Comparison of ENCODE assay signal across 22 cellular contexts in genomic region chr12:76704693-76705092, GRCh38.
"Had no signal": no experiment of that assay in that cellular context is flagged by ENCODE, and none has a peak within 500 bp of the region (broad histone marks: within the 10 kb centered on the region; RNA-seq: fewer than 3 reads in every experiment).

No MANE protein-coding gene starts in this region.

- H3K4me2 ChIP-seq: neural progenitor cell had no signal

- H3K4me1 ChIP-seq: left lung, prostate gland, right atrium auricular region, upper lobe of left lung had no signal

- H3K9ac ChIP-seq: neural progenitor cell had no signal

- ATAC-seq: activated T-cell treated with anti-CD3 and anti-CD28 coated beads, Interleukin-2, amount 50 U/mL, for 4 hours; left lung; naive thymus-derived CD8-positive, alpha-beta T cell; T-helper 17 cell had no signal

- H3K27ac ChIP-seq: epithelial cell of prostate, left lung, neural progenitor cell, prostate gland, right atrium auricular region, upper lobe of left lung had no signal

- H3K4me3 ChIP-seq: left lung, lung, neural progenitor cell, prostate gland, right atrium auricular region, upper lobe of left lung had no signal

- H3K36me3 ChIP-seq: left lung, neural progenitor cell, prostate gland, right atrium auricular region, upper lobe of left lung had no signal

- H3K27me3 ChIP-seq: left lung, neural progenitor cell, right atrium auricular region, upper lobe of left lung had no signal

- H3K9me3 ChIP-seq: left lung, prostate gland, right atrium auricular region, upper lobe of left lung had no signal

- DNase-seq: activated CD4-positive, alpha-beta T cell treated with anti-CD3 and anti-CD28 coated beads for 4 hours; activated CD4-positive, alpha-beta T cell treated with anti-CD3 and anti-CD28 coated beads, Interleukin-2, amount 50 U/mL, for 48 hours; activated CD4-positive, CD25-positive, alpha-beta regulatory T cell; activated CD8-positive, alpha-beta memory T cell treated with anti-CD3 and anti-CD28 coated beads, Interleukin-2, amount 50 U/mL, for 48 hours; activated naive CD4-positive, alpha-beta T cell treated with Interleukin-2 at 50 U/mL for 16 hours; activated naive CD8-positive, alpha-beta T cell treated with anti-CD3 and anti-CD28 coated beads for 36 hours; activated T-cell treated with anti-CD3 and anti-CD28 coated beads, Interleukin-2, amount 50 U/mL, for 4 hours; cerebellar nuclear complex; cortex of kidney; endodermal cell; immature natural killer cell; left lung; naive thymus-derived CD8-positive, alpha-beta T cell; stimulated activated CD4-positive, alpha-beta T cell treated with anti-CD3 and anti-CD28 coated beads, Interleukin-4, amount 100 ng/mL, for 24 hours; stimulated activated naive CD4-positive, alpha-beta T cell treated with Interleukin-2 at 50 U/mL for 16 hours; T-helper 17 cell; upper lobe of left lung had no signal

- H2AFZ ChIP-seq: neural progenitor cell had no signal
